ENCODE assay signal across 24 cellular contexts in genomic region chr20:37464173-37464572, GRCh38. TPM values are rescaled to one million over a fixed set of nuclear protein-coding genes. Genes with fewer than 3 reads are reported as not detected.
"Had no signal": no experiment of that assay in that cellular context is flagged by ENCODE, and none has a peak within 500 bp of the region (broad histone marks: within the 10 kb centered on the region; RNA-seq: fewer than 3 reads in every experiment).

No MANE protein-coding gene starts in this region.

- H3K4me1 ChIP-seq: breast epithelium, pancreas, prostate gland, testis, transverse colon had no signal

- H3K27me3 ChIP-seq: breast epithelium, pancreas, testis, transverse colon had no signal

- H3K9me3 ChIP-seq: pancreas, prostate gland, testis, transverse colon had no signal

- H3K4me3 ChIP-seq: breast epithelium, pancreas, prostate gland, testis, transverse colon had no signal

- DNase-seq: activated CD4-positive, alpha-beta memory T cell treated with anti-CD3 and anti-CD28 coated beads, Interleukin-2, amount 10 ng/mL, durations not matched to agents 7 days and 5 days; activated CD4-positive, alpha-beta T cell treated with anti-CD3 and anti-CD28 coated beads for 1 hour; activated CD4-positive, alpha-beta T cell treated with anti-CD3 and anti-CD28 coated beads, Interleukin-2, amount 10 ng/mL, durations not matched to agents 7 days and 5 days; activated CD8-positive, alpha-beta memory T cell treated with anti-CD3 and anti-CD28 coated beads, Interleukin-2, amount 50 U/mL, for 48 hours; activated naive CD8-positive, alpha-beta T cell treated with anti-CD3 and anti-CD28 coated beads, Interleukin-2, amount 50 U/mL, for 24 hours; activated T-cell treated with anti-CD3 and anti-CD28 coated beads, Interleukin-2, amount 50 U/mL, for 4 hours; dermis blood vessel endothelial cell; effector CD4-positive, alpha-beta T cell; islet precursor cell; naive B cell; nucleus accumbens; pancreas; retina; stimulated activated CD4-positive, alpha-beta T cell treated with anti-CD3 and anti-CD28 coated beads, Interleukin-15, amount 100 ng/mL, for 24 hours; stimulated activated naive CD8-positive, alpha-beta T cell treated with anti-CD3 and anti-CD28 coated beads, Interleukin-15, Interleukin-2, amounts not matched to agents 100 U/mL and 50 U/mL, for 24 hours; testis; transverse colon had no signal

- H3K36me3 ChIP-seq: breast epithelium, pancreas, prostate gland, transverse colon had no signal

- H3K27ac ChIP-seq: breast epithelium, epithelial cell of prostate, pancreas, prostate gland, testis, transverse colon, VCaP had no signal

RNA-seq across cellular contexts. Expression of gene NNAT, which starts 56.9 kb away (rescaled TPM):
- total RNA-seq: activated CD4-positive, alpha-beta memory T cell treated with anti-CD3 and anti-CD28 coated beads, Interleukin-2, amount 10 ng/mL, durations not matched to agents 7 days and 5 days; activated T-helper 2 cell treated with anti-CD3 and anti-CD28 coated beads, Interferon-gamma antibody, Interleukin-2, Interleukin-4, amounts not matched to agents 10 μg/mL and 5 μg/mL and 100 μg/mL, durations not matched to agents 14 hours and 24 hours and 36 hours; liver; T-helper 1 cell treated with Interleukin-12 subunit alpha and Interleukin-12 subunit beta and Interleukin-4 antibody, amounts not matched to agents 30 ng/mL and 1 ng/mL, for 36 hours had no signal
